ENCODE assay signal across 8 cellular contexts in genomic region chr16:15093940-15094827, GRCh38. TPM values are rescaled to one million over a fixed set of nuclear protein-coding genes. Genes with fewer than 3 reads are reported as not detected.
DNase-seq lines count a peak whose midpoint lies in the region; ATAC-seq and TF ChIP-seq lines count a peak whose summit lies in the region.
"Not testable (repeated sequence)": the region's sequence is repeated elsewhere in the genome, so short reads cannot be mapped to it uniquely, and the experiment has no call there.

TSS of gene RRN3 (minus strand) at chr16:15094272. CDS start at chr16:15094233, 39 bp downstream.

- not testable (repeated sequence) for TF ChIP-seq CTCF in coronary artery (IDR thresholded peaks at IDR 0.05)

- not testable (repeated sequence) for H3K9me3 Mint-ChIP-seq in activated CD4-positive, alpha-beta T cell treated with anti-CD3 and anti-CD28 coated beads, Interleukin-2, amount 10 ng/mL, durations not matched to agents 24 days and 14 days

- DNase-seq in NCI-H526 (lab: John Stamatoyannopoulos, UW) (peak; percentile 89 to 95), coronary artery (ENCODE audit: low spot score) (peak; percentile 95), left kidney (ENCODE audit: low read depth, low spot score) (peak; percentile 97)
- peak; percentile 97 for DNase-seq in activated CD4-positive, alpha-beta T cell treated with anti-CD3 and anti-CD28 coated beads, Interleukin-2, amount 10 ng/mL, durations not matched to agents 24 days and 14 days
- peak; percentile 89 for DNase-seq in stimulated activated CD4-positive, alpha-beta T cell treated with anti-CD3 and anti-CD28 coated beads, Interleukin-1b, Interleukin-23, amount 100 ng/mL, for 48 hours

- peaks cover 24% of the 10 kb centered on the region for H3K36me3 ChIP-seq in BLaER1

- peak; percentile 99 for ATAC-seq in GM19328 (IDR thresholded peaks at IDR 0.05; ENCODE audit: unreplicated experiment)
- ATAC-seq in HG03469 (IDR thresholded peaks at IDR 0.05; ENCODE audit: unreplicated experiment) = peak; percentile 95

- peaks cover 23% of the 10 kb centered on the region for H3K36me3 Mint-ChIP-seq in activated CD4-positive, alpha-beta T cell treated with anti-CD3 and anti-CD28 coated beads, Interleukin-2, amount 10 ng/mL, durations not matched to agents 24 days and 14 days (ENCODE audit: low read depth)

- not testable (repeated sequence) for H3K9me3 ChIP-seq in BLaER1

- peak within 1 kb of the TSS; percentile 86 for H3K9ac ChIP-seq in BLaER1

- H3K4me3 ChIP-seq in BLaER1 (peak within 1 kb of the TSS; percentile 70), coronary artery (peak within 1 kb of the TSS; percentile 88)

- H3K27me3 ChIP-seq in BLaER1 = not testable (repeated sequence)

- H3K4me1 Mint-ChIP-seq in activated CD4-positive, alpha-beta T cell treated with anti-CD3 and anti-CD28 coated beads, Interleukin-2, amount 10 ng/mL, durations not matched to agents 24 days and 14 days = peaks cover 11% of the 10 kb centered on the region

- peak within 1 kb of the TSS; percentile 96 for H3K27ac Mint-ChIP-seq in activated CD4-positive, alpha-beta T cell treated with anti-CD3 and anti-CD28 coated beads, Interleukin-2, amount 10 ng/mL, durations not matched to agents 24 days and 14 days

- H3K27ac ChIP-seq in BLaER1 = peak within 1 kb of the TSS; percentile 77
- peak within 1 kb of the TSS; percentile 73 to 94 for H3K27ac ChIP-seq in coronary artery

- peaks cover 17% of the 10 kb centered on the region for H3K4me1 ChIP-seq in BLaER1

- not testable (repeated sequence) for H3K27me3 Mint-ChIP-seq in activated CD4-positive, alpha-beta T cell treated with anti-CD3 and anti-CD28 coated beads, Interleukin-2, amount 10 ng/mL, durations not matched to agents 24 days and 14 days

- peak within 1 kb of the TSS; percentile 84 for H3K4me2 ChIP-seq in BLaER1

- H4K20me1 ChIP-seq in BLaER1 = peaks cover 10% of the 10 kb centered on the region; the same call in 1 of the 2 replicates

- peak within 1 kb of the TSS; percentile 96 for H3K4me3 Mint-ChIP-seq in activated CD4-positive, alpha-beta T cell treated with anti-CD3 and anti-CD28 coated beads, Interleukin-2, amount 10 ng/mL, durations not matched to agents 24 days and 14 days

- intact Hi-C loops in activated CD4-positive, alpha-beta T cell treated with anti-CD3 and anti-CD28 coated beads, Interleukin-2, amount 10 ng/mL, durations not matched to agents 24 days and 14 days (cut with micrococcal nuclease) = not testable (repeated sequence)

RNA-seq across cellular contexts. Expression of gene RRN3, which starts in this region (rescaled TPM):
- total RNA-seq in activated CD4-positive, alpha-beta T cell treated with anti-CD3 and anti-CD28 coated beads, Interleukin-2, amount 10 ng/mL, durations not matched to agents 24 days and 14 days = 34.1 and 38.4 TPM in 2 replicates

Comparison
In these comparisons a context has a peak if more than half of its experiments do, and no peak if none do; other contexts are left out.
1. Peak in every context shown above with its lines: DNase-seq, ATAC-seq, H3K4me3 ChIP-seq and H3K27ac ChIP-seq.